28 cellular contexts compared by ENCODE assay signal in genomic region chr4:141213550-141213991, GRCh38.
"Had no signal": no experiment of that assay in that cellular context is flagged by ENCODE, and none has a peak within 500 bp of the region (broad histone marks: within the 10 kb centered on the region; RNA-seq: fewer than 3 reads in every experiment).

No MANE protein-coding gene starts in this region.

- H3K27me3 ChIP-seq: ascending aorta, breast epithelium, cardiac muscle cell, dorsolateral prefrontal cortex had no signal

- H3K4me3 ChIP-seq: ascending aorta, breast epithelium, cardiac muscle cell, coronary artery had no signal

- H3K27ac ChIP-seq: ascending aorta, breast epithelium, cardiac muscle cell, coronary artery, dorsolateral prefrontal cortex had no signal

- H3K36me3 ChIP-seq: ascending aorta, breast epithelium, cardiac muscle cell had no signal

- H3K4me1 ChIP-seq: ascending aorta, breast epithelium had no signal

- DNase-seq: activated CD4-positive, alpha-beta memory T cell treated with anti-CD3 and anti-CD28 coated beads, Interleukin-2, amount 10 ng/mL, durations not matched to agents 7 days and 5 days; activated CD4-positive, alpha-beta T cell treated with anti-CD3 and anti-CD28 coated beads for 1 hour; activated CD4-positive, alpha-beta T cell treated with anti-CD3 and anti-CD28 coated beads for 4 hours; activated CD4-positive, alpha-beta T cell treated with anti-CD3 and anti-CD28 coated beads, Interleukin-2, amount 10 ng/mL, durations not matched to agents 7 days and 5 days; activated CD4-positive, alpha-beta T cell treated with anti-CD3 and anti-CD28 coated beads, Interleukin-2, amount 50 U/mL, for 4 hours; activated CD8-positive, alpha-beta memory T cell treated with anti-CD3 and anti-CD28 coated beads, Interleukin-2, amount 50 U/mL, for 48 hours; activated gamma-delta T cell; activated naive CD4-positive, alpha-beta T cell; activated naive CD4-positive, alpha-beta T cell treated with anti-CD3 and anti-CD28 coated beads, Interleukin-2, amount 10 ng/mL, durations not matched to agents 7 days and 5 days; activated naive CD8-positive, alpha-beta T cell treated with anti-CD3 and anti-CD28 coated beads, Interleukin-2, amount 10 ng/mL, durations not matched to agents 7 days and 5 days; activated T-cell treated with anti-CD3 and anti-CD28 coated beads for 4 hours; activated T-cell treated with anti-CD3 and anti-CD28 coated beads, Interleukin-2, amount 50 U/mL, for 24 hours; activated T-cell treated with anti-CD3 and anti-CD28 coated beads, Interleukin-2, amount 50 U/mL, for 72 hours; central memory CD4-positive, alpha-beta T cell; cerebellar nuclear complex; dorsolateral prefrontal cortex; effector memory CD4-positive, alpha-beta T cell; endodermal cell; foreskin fibroblast; SW 1271; T-cell had no signal

- ATAC-seq: activated naive CD4-positive, alpha-beta T cell treated with anti-CD3 and anti-CD28 coated beads, Interleukin-2, amount 50 U/mL, for 72 hours; activated T-cell treated with anti-CD3 and anti-CD28 coated beads, Interleukin-2, amount 50 U/mL, for 72 hours; esophagus mucosa; T-cell; WTC11 had no signal

- H3K9me3 ChIP-seq: ascending aorta, breast epithelium had no signal
